12 cellular contexts compared by ENCODE assay signal in the genomic region with DNA sequence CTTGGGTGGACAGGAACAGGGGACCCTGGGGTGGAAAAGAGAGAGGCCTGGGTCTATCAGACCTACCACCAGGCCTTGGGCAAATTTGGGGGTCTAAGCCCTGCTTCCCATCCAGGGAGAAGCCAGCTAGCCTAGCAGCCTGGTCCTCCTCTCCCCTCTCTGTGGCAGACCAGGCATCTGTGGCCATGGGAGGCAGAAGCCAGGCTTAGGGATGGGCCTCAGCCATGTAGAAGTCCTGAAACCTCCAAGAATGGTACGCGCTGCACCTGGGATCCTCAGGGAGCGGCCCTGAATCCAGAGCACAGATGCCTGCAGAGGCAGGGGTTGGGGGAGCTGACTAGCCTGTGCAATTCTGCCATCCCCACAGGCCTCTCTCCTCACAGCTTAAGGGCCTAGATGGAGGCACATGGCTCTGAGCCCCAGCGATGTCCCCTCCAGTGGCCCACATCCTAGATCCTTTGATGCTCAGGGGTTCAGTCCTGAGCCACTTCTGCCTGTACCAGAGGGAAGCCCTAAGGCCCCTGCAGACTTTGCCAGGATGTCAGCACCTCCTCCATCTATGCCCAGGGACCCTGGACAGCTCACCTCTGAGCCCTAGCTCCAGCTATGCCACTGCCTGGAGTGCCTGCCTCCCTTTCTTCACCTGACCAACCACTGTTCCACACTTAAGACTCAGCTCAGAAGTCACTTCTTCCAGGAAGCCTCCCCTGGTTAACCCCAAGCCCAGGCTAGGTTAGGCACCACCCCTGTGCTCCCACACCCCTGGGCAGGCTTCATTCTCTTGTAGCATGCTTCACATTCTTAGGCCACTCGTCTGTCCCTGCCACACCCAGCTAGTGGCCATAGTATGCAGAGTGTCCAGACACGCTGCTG. TPM values are rescaled to one million over a fixed set of nuclear protein-coding genes. Genes with fewer than 3 reads are reported as not detected.
DNase-seq lines count a peak whose midpoint lies in the region; ATAC-seq and TF ChIP-seq lines count a peak whose summit lies in the region.
"Had no signal": no experiment of that assay in that cellular context is flagged by ENCODE, and none has a peak within 500 bp of the region (broad histone marks: within the 10 kb centered on the region; RNA-seq: fewer than 3 reads in every experiment).

No MANE protein-coding gene starts in this region.

- in situ Hi-C loops in Panc1 (cut with HindIII; ENCODE audit: low pct_unique_long_range_greater_than_20kb, low sequenced_read_pairs), result no loop called here

- intact Hi-C loops in Panc1 (cut with micrococcal nuclease; ENCODE audit: unreplicated experiment) (no loop called here), spleen (cut with DNase I; ENCODE audit: low total_unique reads) (no loop called here)

- no TSS peak for BruUV-seq in Panc1 (replicated peaks; lab: Mats Ljungman, UMichigan)

- H3K4me3 ChIP-seq in Panc1 (ENCODE audit: low read depth in 2 of 2, low read length in 2 of 2), result no peak overlapping the region
- no peak overlapping the region for H3K4me3 ChIP-seq in spleen
- H3K4me3 ChIP-seq: Peyer's patch had no signal

- H3K36me3 Mint-ChIP-seq in activated CD8-positive, alpha-beta memory T cell treated with anti-CD3 and anti-CD28 coated beads, Interleukin-2, amount 10 ng/mL, durations not matched to agents 7 days and 5 days, result no peaks in the 10 kb centered on the region
- H3K36me3 Mint-ChIP-seq in stimulated activated effector memory CD8-positive, alpha-beta T cell treated with anti-CD3 and anti-CD28 coated beads, Interleukin-12 subunit alpha, Interleukin-12 subunit beta, amount 100 ng/mL, for 72 hours, result no peaks in the 10 kb centered on the region
- no peaks in the 10 kb centered on the region for H3K36me3 Mint-ChIP-seq in activated T-cell treated with anti-CD3 and anti-CD28 coated beads, Interleukin-2, amount 50 U/mL, for 72 hours (ENCODE audit: insufficient read depth in 2 of 2)

- H3K27ac ChIP-seq in Panc1 (ENCODE audit: low read length) (no peak overlapping the region), spleen (no peak overlapping the region)
- H3K27ac ChIP-seq: Peyer's patch had no signal

- H3K4me3 Mint-ChIP-seq in activated CD8-positive, alpha-beta memory T cell treated with anti-CD3 and anti-CD28 coated beads, Interleukin-2, amount 10 ng/mL, durations not matched to agents 7 days and 5 days, result no peak overlapping the region
- no peak overlapping the region for H3K4me3 Mint-ChIP-seq in stimulated activated effector memory CD8-positive, alpha-beta T cell treated with anti-CD3 and anti-CD28 coated beads, Interleukin-12 subunit alpha, Interleukin-12 subunit beta, amount 100 ng/mL, for 72 hours
- no peak overlapping the region for H3K4me3 Mint-ChIP-seq in activated T-cell treated with anti-CD3 and anti-CD28 coated beads, Interleukin-2, amount 50 U/mL, for 72 hours

- no peak for TF ChIP-seq CTCF in Panc1 (IDR thresholded peaks at IDR 0.05)
- no peak for TF ChIP-seq CTCF in spleen (IDR thresholded peaks at IDR 0.05 in 8 of 11, conservative IDR thresholded peaks at IDR 0.05 in 3 of 11)

- H3K27ac Mint-ChIP-seq in activated CD8-positive, alpha-beta memory T cell treated with anti-CD3 and anti-CD28 coated beads, Interleukin-2, amount 10 ng/mL, durations not matched to agents 7 days and 5 days, result no peak overlapping the region
- H3K27ac Mint-ChIP-seq in stimulated activated effector memory CD8-positive, alpha-beta T cell treated with anti-CD3 and anti-CD28 coated beads, Interleukin-12 subunit alpha, Interleukin-12 subunit beta, amount 100 ng/mL, for 72 hours, result no peak overlapping the region
- no peak overlapping the region for H3K27ac Mint-ChIP-seq in activated T-cell treated with anti-CD3 and anti-CD28 coated beads, Interleukin-2, amount 50 U/mL, for 72 hours

- no peaks in the 10 kb centered on the region for H3K9me3 ChIP-seq in Panc1 (ENCODE audit: control insufficient read depth, insufficient read depth, low read depth, low read length)
- no peaks in the 10 kb centered on the region for H3K9me3 ChIP-seq in spleen
- H3K9me3 ChIP-seq: Peyer's patch had no signal

- WGBS in spleen, 5 donors, result 86 to 92% (median 88%) methylated on average over 2 to 6 of the region's 6 CpGs

- TF ChIP-seq POLR2A in spleen (IDR thresholded peaks at IDR 0.05), result no peak

- H3K27me3 Mint-ChIP-seq in activated CD8-positive, alpha-beta memory T cell treated with anti-CD3 and anti-CD28 coated beads, Interleukin-2, amount 10 ng/mL, durations not matched to agents 7 days and 5 days, result peaks cover 7% of the 10 kb centered on the region
- peaks cover 13% of the 10 kb centered on the region for H3K27me3 Mint-ChIP-seq in activated T-cell treated with anti-CD3 and anti-CD28 coated beads, Interleukin-2, amount 50 U/mL, for 72 hours (ENCODE audit: low read depth)

- no peaks in the 10 kb centered on the region for H3K4me1 ChIP-seq in Panc1 (ENCODE audit: control insufficient read depth, insufficient read depth, low read length)
- H3K4me1 ChIP-seq in spleen, result peaks cover 0 to 8% (median 0%) of the 10 kb centered on the region in 6 donors
- H3K4me1 ChIP-seq: Peyer's patch had no signal

- H3K36me3 ChIP-seq in Panc1 (ENCODE audit: control insufficient read depth, insufficient read depth, low read length) (no peaks in the 10 kb centered on the region), spleen (no peaks in the 10 kb centered on the region)
- H3K36me3 ChIP-seq: Peyer's patch had no signal

- no peaks in the 10 kb centered on the region for H3K9me3 Mint-ChIP-seq in activated CD8-positive, alpha-beta memory T cell treated with anti-CD3 and anti-CD28 coated beads, Interleukin-2, amount 10 ng/mL, durations not matched to agents 7 days and 5 days (ENCODE audit: low read depth)
- H3K9me3 Mint-ChIP-seq in stimulated activated effector memory CD8-positive, alpha-beta T cell treated with anti-CD3 and anti-CD28 coated beads, Interleukin-12 subunit alpha, Interleukin-12 subunit beta, amount 100 ng/mL, for 72 hours, result no peaks in the 10 kb centered on the region
- no peaks in the 10 kb centered on the region for H3K9me3 Mint-ChIP-seq in activated T-cell treated with anti-CD3 and anti-CD28 coated beads, Interleukin-2, amount 50 U/mL, for 72 hours

- H3K4me1 Mint-ChIP-seq in activated CD8-positive, alpha-beta memory T cell treated with anti-CD3 and anti-CD28 coated beads, Interleukin-2, amount 10 ng/mL, durations not matched to agents 7 days and 5 days, result peaks cover 9% of the 10 kb centered on the region
- H3K4me1 Mint-ChIP-seq in stimulated activated effector memory CD8-positive, alpha-beta T cell treated with anti-CD3 and anti-CD28 coated beads, Interleukin-12 subunit alpha, Interleukin-12 subunit beta, amount 100 ng/mL, for 72 hours, result peaks cover 6% of the 10 kb centered on the region
- H3K4me1 Mint-ChIP-seq in activated T-cell treated with anti-CD3 and anti-CD28 coated beads, Interleukin-2, amount 50 U/mL, for 72 hours (ENCODE audit: low read depth), result no peaks in the 10 kb centered on the region

- CTCF ChIA-PET in activated CD8-positive, alpha-beta memory T cell treated with anti-CD3 and anti-CD28 coated beads, Interleukin-2, amount 10 ng/mL, durations not matched to agents 7 days and 5 days (lab: Charles Lee), result no interaction called here
- CTCF ChIA-PET in Panc1 (lab: Charles Lee), result interaction anchor here (0.6 kb wide), 2 partner anchors 21 to 615 kb away, joined by 3 read pairs; no protein-coding TSS in a partner anchor

- POLR2A ChIA-PET in Panc1 (lab: Charles Lee), result interaction anchor here (0.6 kb wide), 1 partner anchor 53 kb away, joined by 5 read pairs; no protein-coding TSS in a partner anchor

- H3K27me3 ChIP-seq in Panc1 (ENCODE audit: control insufficient read depth, insufficient read depth, low read length), result no peaks in the 10 kb centered on the region
- peaks cover 0 to 19% (median 0%) of the 10 kb centered on the region in 7 donors for H3K27me3 ChIP-seq in spleen (replicated peaks in 1 of 7)
- H3K27me3 ChIP-seq: Peyer's patch had no signal

- peak; percentile 12 for ATAC-seq in activated CD8-positive, alpha-beta memory T cell treated with anti-CD3 and anti-CD28 coated beads, Interleukin-2, amount 10 ng/mL, durations not matched to agents 7 days and 5 days
- peak; percentile 14; the same call in 1 of the 2 replicates for ATAC-seq in Panc1
- ATAC-seq in stimulated activated effector memory CD8-positive, alpha-beta T cell treated with anti-CD3 and anti-CD28 coated beads, Interleukin-12 subunit alpha, Interleukin-12 subunit beta, amount 100 ng/mL, for 72 hours, result no peak
- ATAC-seq in activated T-cell treated with anti-CD3 and anti-CD28 coated beads, Interleukin-2, amount 50 U/mL, for 72 hours (replicated peaks in 1 of 2), result no peak

- DNase-seq in activated CD8-positive, alpha-beta memory T cell treated with anti-CD3 and anti-CD28 coated beads, Interleukin-2, amount 10 ng/mL, durations not matched to agents 7 days and 5 days, result no peak
- DNase-seq in activated CD8-positive, alpha-beta memory T cell treated with anti-CD3 and anti-CD28 coated beads, Interleukin-2, amount 50 U/mL, for 48 hours, result no peak
- DNase-seq in Panc1 (ENCODE audit: low read depth, low spot score) (no peak), hepatic stellate cell (ENCODE audit: low spot score) (peak; percentile 39), spleen (peak; percentile 47), NCI-H1105 treated with DMSO at 0.1 percent for 48 hours (lab: John Stamatoyannopoulos, UW) (no peak)
- no peak for DNase-seq in stimulated activated effector memory CD8-positive, alpha-beta T cell treated with anti-CD3 and anti-CD28 coated beads, Interleukin-12 subunit alpha, Interleukin-12 subunit beta, amount 100 ng/mL, for 72 hours (ENCODE audit: low spot score in 2 of 2)
- no peak for DNase-seq in activated T-cell treated with anti-CD3 and anti-CD28 coated beads, Interleukin-2, amount 50 U/mL, for 72 hours
- DNase-seq: DMS79, NCI-H2107 had no signal

RNA-seq across cellular contexts. Expression of a gene that starts 21.1 kb away (rescaled TPM):
- total RNA-seq in activated CD8-positive, alpha-beta memory T cell treated with anti-CD3 and anti-CD28 coated beads, Interleukin-2, amount 10 ng/mL, durations not matched to agents 7 days and 5 days, result not detected
- total RNA-seq in Panc1 (2021; ENCODE audit: unreplicated experiment) (2.3 TPM), spleen (under 1 TPM in 4 of 7 donors, not detected in 3; 0.10 to 0.42 (median 0.17) TPM)
- polyA plus RNA-seq in Panc1 (2012; ENCODE audit: insufficient read length), result 3.8 TPM
- under 1 TPM in 2 of 3 donors, not detected in 1; 0.06 to 0.18 TPM for polyA plus RNA-seq in spleen
- total RNA-seq in activated T-cell treated with anti-CD3 and anti-CD28 coated beads, Interleukin-2, amount 50 U/mL, for 72 hours, result not detected
- total RNA-seq: lung microvascular endothelial cell had no signal

Comparison
In these comparisons a context has a peak if more than half of its experiments do, and no peak if none do; other contexts are left out.
1. ATAC-seq: peak in activated CD8-positive, alpha-beta memory T cell treated with anti-CD3 and anti-CD28 coated beads, Interleukin-2, amount 10 ng/mL, durations not matched to agents 7 days and 5 days (single experiment) and Panc1 (single experiment); none in stimulated activated effector memory CD8-positive, alpha-beta T cell treated with anti-CD3 and anti-CD28 coated beads, Interleukin-12 subunit alpha, Interleukin-12 subunit beta, amount 100 ng/mL, for 72 hours (single experiment) and activated T-cell treated with anti-CD3 and anti-CD28 coated beads, Interleukin-2, amount 50 U/mL, for 72 hours (0 of 2).
2. DNase-seq: peak in hepatic stellate cell (single experiment) and spleen (single experiment); none in activated CD8-positive, alpha-beta memory T cell treated with anti-CD3 and anti-CD28 coated beads, Interleukin-2, amount 10 ng/mL, durations not matched to agents 7 days and 5 days (single experiment), activated CD8-positive, alpha-beta memory T cell treated with anti-CD3 and anti-CD28 coated beads, Interleukin-2, amount 50 U/mL, for 48 hours (single experiment), Panc1 (single experiment), stimulated activated effector memory CD8-positive, alpha-beta T cell treated with anti-CD3 and anti-CD28 coated beads, Interleukin-12 subunit alpha, Interleukin-12 subunit beta, amount 100 ng/mL, for 72 hours (0 of 2), activated T-cell treated with anti-CD3 and anti-CD28 coated beads, Interleukin-2, amount 50 U/mL, for 72 hours (0 of 2) and NCI-H1105 treated with DMSO at 0.1 percent for 48 hours (single experiment).